Comparison of ENCODE assay signal across 1 cellular context in genomic region chr10:34907743-34908425, GRCh38.
TF ChIP-seq lines count a peak whose summit lies in the region.

No MANE protein-coding gene starts in this region.

TF ChIP-seq in HEK293, 187 proteins besides CTCF, POLR2A, EP300 and RAD21 (continued from another document):
- TF ChIP-seq ZNF18 (tag by site-specific recombination; IDR thresholded peaks at IDR 0.05) = peak; percentile 80
